ENCODE assay signal across 31 cellular contexts in genomic region chr19:12448808-12449207, GRCh38.
"Had no signal": no experiment of that assay in that cellular context is flagged by ENCODE, and none has a peak within 500 bp of the region (broad histone marks: within the 10 kb centered on the region; RNA-seq: fewer than 3 reads in every experiment).

No MANE protein-coding gene starts in this region.

- H3K27me3 Mint-ChIP-seq: progenitor cell of endocrine pancreas; stimulated activated memory B cell treated with anti-CD40 and anti-IgM and Interleukin-4, amounts not matched to agents 10 μg/mL and 1 μg/mL and 100 μg/mL, for 72 hours; stimulated activated naive CD8-positive, alpha-beta T cell treated with anti-CD3 and anti-CD28 coated beads, Interleukin-15, amount 100 ng/mL, for 72 hours; type B pancreatic cell had no signal

- H3K4me3 ChIP-seq: neural progenitor cell, ovary, psoas muscle, skin epidermis, smooth muscle cell, spleen, suprapubic skin, testis, tibial artery, transverse colon, upper lobe of right lung, uterus had no signal

- H3K9me3 ChIP-seq: ovary, testis, upper lobe of right lung, uterus had no signal

- H2AFZ ChIP-seq: neural progenitor cell, parathyroid adenoma had no signal

- DNase-seq: natural killer cell; occipital lobe; ovary; posterior cingulate gyrus; psoas muscle; right cardiac atrium; spleen; stimulated activated CD4-positive, alpha-beta T cell treated with anti-CD3 and anti-CD28 coated beads, Interleukin-12 subunit alpha, Interleukin-12 subunit beta, amount 100 ng/mL, for 4 hours; stimulated activated CD4-positive, alpha-beta T cell treated with anti-CD3 and anti-CD28 coated beads, Interleukin-1b, Interleukin-23, amount 100 ng/mL, for 48 hours; stimulated activated CD4-positive, alpha-beta T cell treated with anti-CD3 and anti-CD28 coated beads, Interleukin-4, amount 100 ng/mL, for 1 hour; stimulated activated CD4-positive, alpha-beta T cell treated with anti-CD3 and anti-CD28 coated beads, Interleukin-4, amount 100 ng/mL, for 4 hours; stimulated activated CD8-positive, alpha-beta memory T cell treated with anti-CD3 and anti-CD28 coated beads, Interleukin-4, amount 100 ng/mL, for 48 hours; stimulated activated naive CD4-positive, alpha-beta T cell; stimulated activated naive CD8-positive, alpha-beta T cell treated with anti-CD3 and anti-CD28 coated beads, Interleukin-15, amount 100 ng/mL, for 72 hours; stimulated activated naive CD8-positive, alpha-beta T cell treated with anti-CD3 and anti-CD28 coated beads, Interleukin-15, Interleukin-2, amounts not matched to agents 100 U/mL and 50 U/mL, for 24 hours; substantia nigra; testis; tibial artery; transverse colon; upper lobe of right lung; uterus had no signal

- H3K27ac ChIP-seq: neural progenitor cell, ovary, parathyroid adenoma, psoas muscle, skin epidermis, spleen, suprapubic skin, testis, tibial artery, transverse colon, upper lobe of right lung, uterus had no signal

- H3K27ac Mint-ChIP-seq: natural killer cell; nephron; neural progenitor cell; progenitor cell of endocrine pancreas; stimulated activated memory B cell treated with anti-CD40 and anti-IgM and Interleukin-4, amounts not matched to agents 10 μg/mL and 1 μg/mL and 100 μg/mL, for 72 hours; type B pancreatic cell had no signal

- H3K79me2 ChIP-seq: parathyroid adenoma had no signal

- H3K9ac ChIP-seq: neural progenitor cell, parathyroid adenoma had no signal

- ATAC-seq: natural killer cell; psoas muscle; right cardiac atrium; sciatic nerve; stimulated activated memory B cell treated with anti-CD40 and anti-IgM and Interleukin-4, amounts not matched to agents 10 μg/mL and 1 μg/mL and 100 μg/mL, for 72 hours; stimulated activated naive CD8-positive, alpha-beta T cell treated with anti-CD3 and anti-CD28 coated beads, Interleukin-15, amount 100 ng/mL, for 72 hours; stimulated activated naive CD8-positive, alpha-beta T cell treated with anti-CD3 and anti-CD28 coated beads, Interleukin-15, Interleukin-2, amounts not matched to agents 100 U/mL and 50 U/mL, for 24 hours; upper lobe of right lung had no signal

- H3K4me1 ChIP-seq: neural progenitor cell, parathyroid adenoma, psoas muscle, spleen, testis, tibial artery, upper lobe of right lung, uterus had no signal

- H3K27me3 ChIP-seq: neural progenitor cell, ovary, spleen, suprapubic skin, testis, tibial artery, transverse colon, upper lobe of right lung, uterus had no signal

- H3K36me3 ChIP-seq: neural progenitor cell, ovary, spleen, suprapubic skin, transverse colon, upper lobe of right lung, uterus had no signal

- H3K4me1 Mint-ChIP-seq: natural killer cell; nephron; neural progenitor cell; stimulated activated memory B cell treated with anti-CD40 and anti-IgM and Interleukin-4, amounts not matched to agents 10 μg/mL and 1 μg/mL and 100 μg/mL, for 72 hours; stimulated activated naive CD8-positive, alpha-beta T cell treated with anti-CD3 and anti-CD28 coated beads, Interleukin-15, amount 100 ng/mL, for 72 hours had no signal

- H3K4me3 Mint-ChIP-seq: natural killer cell; nephron; neural progenitor cell; stimulated activated memory B cell treated with anti-CD40 and anti-IgM and Interleukin-4, amounts not matched to agents 10 μg/mL and 1 μg/mL and 100 μg/mL, for 72 hours; stimulated activated naive CD8-positive, alpha-beta T cell treated with anti-CD3 and anti-CD28 coated beads, Interleukin-15, amount 100 ng/mL, for 72 hours; type B pancreatic cell had no signal

- H3K4me2 ChIP-seq: neural progenitor cell, smooth muscle cell had no signal
